In genomic region chr10:6187278-6187677, GRCh38 we compare ENCODE assay signal across 24 cellular contexts. TPM values are rescaled to one million over a fixed set of nuclear protein-coding genes. Genes with fewer than 3 reads are reported as not detected.
DNase-seq lines count a peak whose midpoint lies in the region; ATAC-seq, FAIRE-seq and TF ChIP-seq lines count a peak whose summit lies in the region.
"Had no signal": no experiment of that assay in that cellular context is flagged by ENCODE, and none has a peak within 500 bp of the region (broad histone marks: within the 10 kb centered on the region; RNA-seq: fewer than 3 reads in every experiment).

No MANE protein-coding gene starts in this region.

- H3K9ac ChIP-seq in adipocyte (ENCODE audit: low read length) = peak overlapping the region; percentile 20
- H3K9ac ChIP-seq: BLaER1 treated with 17β-estradiol and CSF1 and Interleukin-3, amounts not matched to agents 10 nM and 100 nM; SK-N-SH had no signal

- H3K4me1 ChIP-seq in adipocyte (ENCODE audit: control insufficient read depth, insufficient read depth, low read length) = peaks cover 37% of the 10 kb centered on the region
- H3K4me1 ChIP-seq: prostate gland had no signal

- H3K9me3 ChIP-seq in adipocyte (ENCODE audit: control insufficient read depth, low read length) = no peaks in the 10 kb centered on the region
- H3K9me3 ChIP-seq: BLaER1 treated with 17β-estradiol and CSF1 and Interleukin-3, amounts not matched to agents 10 nM and 100 nM; left ventricle myocardium inferior; prostate gland; SK-N-SH; testis; vagina had no signal

- DNase-seq in GM12891 (ENCODE audit: insufficient read length, low spot score) (no peak), adipocyte (ENCODE audit: low read depth) (no peak), NCI-H1105 treated with DMSO at 0.1 percent for 48 hours (lab: John Stamatoyannopoulos, UW) (no peak), HuH-7.5 (ENCODE audit: low spot score) (no peak), NCI-H748 (lab: John Stamatoyannopoulos, UW; ENCODE audit: unreplicated experiment) (no peak)
- DNase-seq in activated naive CD4-positive, alpha-beta T cell treated with Interleukin-2 at 50 U/mL for 16 hours = no peak
- DNase-seq: activated CD4-positive, alpha-beta T cell treated with anti-CD3 and anti-CD28 coated beads for 48 hours; activated naive CD4-positive, alpha-beta T cell treated with anti-CD3 and anti-CD28 coated beads, Interleukin-2, amount 10 ng/mL, durations not matched to agents 7 days and 5 days; islet precursor cell; left ventricle myocardium inferior; naive thymus-derived CD4-positive, alpha-beta T cell; NCI-H1092 treated with DMSO at 0.1 percent for 48 hours; NCI-H2029; NCI-H226; NCI-H774; SK-N-SH; stimulated activated naive CD4-positive, alpha-beta T cell treated with Interleukin-2 at 50 U/mL for 16 hours; testis had no signal

- no peaks in the 10 kb centered on the region for H3K36me3 ChIP-seq in adipocyte (ENCODE audit: control insufficient read depth, insufficient read depth, low read length, severe bottlenecking)
- H3K36me3 ChIP-seq: left ventricle myocardium inferior, prostate gland, vagina had no signal

- ATAC-seq in GM18861 (IDR thresholded peaks at IDR 0.05; ENCODE audit: unreplicated experiment) = peak; percentile 66
- ATAC-seq in HG02870 (IDR thresholded peaks at IDR 0.05; ENCODE audit: unreplicated experiment) = peak; percentile 93
- ATAC-seq: naive thymus-derived CD4-positive, alpha-beta T cell had no signal

- no peak overlapping the region for H3K4me3 ChIP-seq in adipocyte (ENCODE audit: low read length)
- H3K4me3 ChIP-seq: BLaER1 treated with 17β-estradiol and CSF1 and Interleukin-3, amounts not matched to agents 10 nM and 100 nM; left ventricle myocardium inferior; prostate gland; testis; vagina had no signal

- TF ChIP-seq POLR2A in GM12891 (IDR thresholded peaks at IDR 0.05; ENCODE audit: low read depth, low read length) = no peak

- FAIRE-seq in GM12891 (lab: Jason Lieb, UNC) = peak; percentile 43
- FAIRE-seq: bronchial epithelial cell had no signal

- no peaks in the 10 kb centered on the region for H3K27me3 ChIP-seq in adipocyte (replicated peaks; ENCODE audit: control insufficient read depth, insufficient read depth, low read length)
- H3K27me3 ChIP-seq: BLaER1 treated with 17β-estradiol and CSF1 and Interleukin-3, amounts not matched to agents 10 nM and 100 nM; testis; vagina had no signal

TF ChIP-seq in GM12891, 5 proteins besides CTCF, POLR2A, EP300 and RAD21:
- no peak for TF ChIP-seq PAX5 (IDR thresholded peaks at IDR 0.05; ENCODE audit: insufficient read depth, low read length, severe bottlenecking)
- no peak for TF ChIP-seq TAF1 (IDR thresholded peaks at IDR 0.05; ENCODE audit: low read depth, low read length)
- no peak for TF ChIP-seq POU2F2 (IDR thresholded peaks at IDR 0.05; ENCODE audit: low read depth, low read length)
- no peak for TF ChIP-seq SPI1 (IDR thresholded peaks at IDR 0.05; ENCODE audit: low read depth, low read length)
- no peak for TF ChIP-seq POLR2AphosphoS5 (IDR thresholded peaks at IDR 0.05; ENCODE audit: low read depth, low read length)
TF ChIP-seq in GM12891: peak in this region for 0.

RNA-seq across cellular contexts. Expression of gene PFKFB3, which starts 15.5 kb away (rescaled TPM):
- 26.1 TPM for polyA plus RNA-seq in GM12891 (2012; ENCODE audit: low read depth, missing spikeins)
